13 cellular contexts compared by ENCODE assay signal in the genomic region with DNA sequence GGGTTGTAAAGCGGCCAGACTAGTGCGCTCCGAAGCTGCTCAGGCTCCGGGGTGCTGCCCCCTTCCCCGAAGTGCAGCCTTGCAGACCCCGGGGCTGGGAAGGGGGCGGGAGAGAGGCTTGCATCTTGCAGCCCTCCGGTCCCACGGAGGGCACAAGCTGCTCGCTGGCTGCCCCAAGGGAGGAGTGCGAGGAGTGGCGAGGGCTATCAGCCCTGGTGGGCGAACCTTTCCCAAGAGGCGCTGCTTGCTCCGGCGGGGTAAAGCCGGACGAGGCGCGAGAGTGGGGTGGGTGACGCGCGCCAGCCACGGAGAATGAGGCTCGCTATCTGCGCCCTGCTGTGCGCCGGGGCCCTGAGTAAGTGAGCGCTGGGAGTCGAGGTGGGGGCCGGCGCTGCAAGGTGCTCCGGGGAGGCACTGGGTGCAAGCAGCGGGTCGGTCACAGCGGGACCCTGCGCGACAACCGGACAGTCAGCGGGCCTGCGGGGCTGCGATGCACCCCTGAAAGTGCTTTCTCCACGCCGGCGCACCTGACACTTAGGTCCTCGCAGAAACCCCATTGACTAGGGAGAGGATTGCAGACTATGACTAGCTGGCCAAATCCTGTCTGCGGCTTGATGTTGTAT. TPM values are rescaled to one million over a fixed set of nuclear protein-coding genes. Genes with fewer than 3 reads are reported as not detected.
DNase-seq lines count a peak whose midpoint lies in the region; ATAC-seq and TF ChIP-seq lines count a peak whose summit lies in the region.
"Had no signal": no experiment of that assay in that cellular context is flagged by ENCODE, and none has a peak within 500 bp of the region (broad histone marks: within the 10 kb centered on the region; RNA-seq: fewer than 3 reads in every experiment).

No MANE protein-coding gene starts in this region.

- peaks cover 47% of the 10 kb centered on the region for H3K27me3 ChIP-seq in smooth muscle cell (ENCODE audit: low read depth)

- 14% methylated on average over 47 of the region's 47 CpGs for WGBS in smooth muscle cell (ENCODE audit: low lambda C conversion rate)

- H3K4me1 Mint-ChIP-seq in activated T-cell treated with anti-CD3 and anti-CD28 coated beads, Interleukin-2, amount 50 U/mL, for 4 hours (ENCODE audit: low read depth) = peaks cover 4% of the 10 kb centered on the region
- H3K4me1 Mint-ChIP-seq: activated naive CD8-positive, alpha-beta T cell treated with anti-CD3 and anti-CD28 coated beads, Interleukin-2, amount 50 U/mL, for 24 hours had no signal

- H3K27me3 Mint-ChIP-seq in activated T-cell treated with anti-CD3 and anti-CD28 coated beads, Interleukin-2, amount 50 U/mL, for 4 hours (ENCODE audit: low read depth) = peaks cover 58% of the 10 kb centered on the region

- H3K4me1 ChIP-seq in smooth muscle cell (ENCODE audit: low read depth) = no peaks in the 10 kb centered on the region

- no peak overlapping the region for H3K9ac ChIP-seq in smooth muscle cell (ENCODE audit: low read depth)

- H3K4me2 ChIP-seq in smooth muscle cell = peak overlapping the region; percentile 22

- peak; percentile 41 to 55 for ATAC-seq in activated T-cell treated with anti-CD3 and anti-CD28 coated beads, Interleukin-2, amount 50 U/mL, for 4 hours
- ATAC-seq: activated naive CD8-positive, alpha-beta T cell treated with anti-CD3 and anti-CD28 coated beads, Interleukin-2, amount 50 U/mL, for 24 hours; Panc1 had no signal

- DNase-seq in activated T-cell treated with anti-CD3 and anti-CD28 coated beads, Interleukin-2, amount 50 U/mL, for 4 hours = no peak
- no peak for DNase-seq in activated T-cell treated with anti-CD3 and anti-CD28 coated beads, Interleukin-2, amount 50 U/mL, for 48 hours
- DNase-seq in astrocyte of the cerebellum (ENCODE audit: low read depth) (no peak), islet precursor cell (peak; percentile 55), smooth muscle cell (lab: John Stamatoyannopoulos, UW; ENCODE audit: unreplicated experiment) (no peak), AML-193 (lab: John Stamatoyannopoulos, UW) (no peak), NCI-H1092 (lab: John Stamatoyannopoulos, UW) (no peak), HK-2 (ENCODE audit: unreplicated experiment) (no peak)
- DNase-seq: activated naive CD8-positive, alpha-beta T cell treated with anti-CD3 and anti-CD28 coated beads, Interleukin-2, amount 50 U/mL, for 24 hours; effector memory CD4-positive, alpha-beta T cell; stimulated activated CD4-positive, alpha-beta T cell treated with anti-CD3 and anti-CD28 coated beads, Interleukin-12 subunit alpha, Interleukin-12 subunit beta, amount 100 ng/mL, for 4 hours had no signal

- H3K9me3 Mint-ChIP-seq in activated T-cell treated with anti-CD3 and anti-CD28 coated beads, Interleukin-2, amount 50 U/mL, for 4 hours = no peaks in the 10 kb centered on the region
- H3K9me3 Mint-ChIP-seq: activated naive CD8-positive, alpha-beta T cell treated with anti-CD3 and anti-CD28 coated beads, Interleukin-2, amount 50 U/mL, for 24 hours; T-helper 2 cell treated with Interferon-gamma antibody and Interleukin-4, amounts not matched to agents 5 μg/mL and 100 μg/mL, for 36 hours had no signal

- in situ Hi-C loops in astrocyte of the cerebellum (cut with HindIII; ENCODE audit: low sequenced_read_pairs) = no loop called here

- TF ChIP-seq CTCF in astrocyte of the cerebellum (IDR thresholded peaks at IDR 0.05; ENCODE audit: low read depth, low read length, missing control alignments) (no peak), smooth muscle cell (IDR thresholded peaks at IDR 0.05; ENCODE audit: borderline replicate concordance, insufficient read depth, poor library complexity, severe bottlenecking) (no peak)

- no peak overlapping the region for H3K27ac ChIP-seq in smooth muscle cell (ENCODE audit: low read depth)

- H3F3A ChIP-seq in smooth muscle cell (ENCODE audit: low read depth) = no peaks in the 10 kb centered on the region

- H3K79me2 ChIP-seq in smooth muscle cell (ENCODE audit: low read depth) = no peaks in the 10 kb centered on the region

- H3K36me3 Mint-ChIP-seq in activated T-cell treated with anti-CD3 and anti-CD28 coated beads, Interleukin-2, amount 50 U/mL, for 4 hours (ENCODE audit: insufficient read depth) = no peaks in the 10 kb centered on the region

- no peaks in the 10 kb centered on the region for H3K9me3 ChIP-seq in smooth muscle cell (replicated peaks; ENCODE audit: low read depth)

- H3K4me3 Mint-ChIP-seq in activated T-cell treated with anti-CD3 and anti-CD28 coated beads, Interleukin-2, amount 50 U/mL, for 4 hours = peak overlapping the region; percentile 31
- H3K4me3 Mint-ChIP-seq: activated naive CD8-positive, alpha-beta T cell treated with anti-CD3 and anti-CD28 coated beads, Interleukin-2, amount 50 U/mL, for 24 hours; T-helper 2 cell treated with Interferon-gamma antibody and Interleukin-4, amounts not matched to agents 5 μg/mL and 100 μg/mL, for 36 hours had no signal

- H2AFZ ChIP-seq in smooth muscle cell (ENCODE audit: low read depth) = no peak overlapping the region

- H4K20me1 ChIP-seq in smooth muscle cell (ENCODE audit: low read depth) = no peaks in the 10 kb centered on the region

- H3K4me3 ChIP-seq in astrocyte of the cerebellum (ENCODE audit: low read depth, low read length) (peak overlapping the region; percentile 15), smooth muscle cell (peak overlapping the region; percentile 24)

- H3K36me3 ChIP-seq in smooth muscle cell (ENCODE audit: low read depth) = no peaks in the 10 kb centered on the region

RNA-seq across cellular contexts. Expression of a gene that starts 12.7 kb away (rescaled TPM):
- total RNA-seq in activated T-cell treated with anti-CD3 and anti-CD28 coated beads, Interleukin-2, amount 50 U/mL, for 4 hours = 10 to 100 TPM; 61.0 to 65.9 (median 61.5) TPM
- 27.5 and 43.1 TPM in 2 replicates for total RNA-seq in smooth muscle cell
- 8.3 and 8.4 TPM in 2 replicates for polyA plus RNA-seq in smooth muscle cell
